In the genomic region with DNA sequence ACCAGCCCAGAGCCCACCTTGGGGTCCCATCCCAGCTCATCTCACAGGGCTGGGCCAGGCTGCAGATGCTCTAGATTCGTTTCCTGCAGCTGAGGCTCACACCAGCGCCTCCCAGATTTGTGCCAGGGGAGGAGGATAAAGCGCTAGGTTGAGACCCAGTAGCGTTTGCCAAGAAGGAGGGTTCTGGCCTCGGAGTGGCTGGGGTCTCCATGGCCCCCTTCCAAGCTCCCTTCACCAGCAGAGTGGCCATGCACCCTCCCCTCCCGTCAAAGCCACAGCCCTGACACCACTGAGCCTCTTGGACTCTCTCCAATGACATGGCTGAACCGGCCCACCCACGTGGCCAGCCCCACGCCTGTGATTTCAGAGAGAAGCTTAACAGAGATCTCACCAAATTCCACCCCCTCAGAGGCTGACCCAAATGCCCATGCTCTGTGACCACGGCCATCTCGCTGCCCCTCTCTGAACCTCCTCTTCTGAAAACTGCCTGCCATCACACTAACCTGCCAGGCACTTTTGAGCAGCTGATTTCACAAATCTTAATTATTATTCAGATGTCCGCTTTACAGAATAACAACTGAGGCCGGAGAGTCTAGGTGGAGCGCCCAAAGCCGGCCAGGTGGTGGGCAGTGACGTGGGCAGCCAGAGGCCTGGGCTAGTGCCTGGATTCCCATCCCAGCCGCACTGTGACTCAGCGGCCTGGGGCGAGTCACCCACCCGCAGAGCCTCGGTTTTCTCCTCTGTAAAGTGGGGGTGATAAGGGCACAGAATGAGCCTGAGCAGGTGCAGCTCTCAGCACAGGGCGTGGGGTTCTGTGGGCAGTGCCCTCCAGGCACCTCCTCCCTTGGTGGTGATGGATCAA, we compare ENCODE assay signal across 11 cellular contexts.
A peak's percentile ranks its signal among the peaks of the same experiment; 100 is the strongest.
DNase-seq lines count a peak whose midpoint lies in the region; ATAC-seq and TF ChIP-seq lines count a peak whose summit lies in the region.
"Had no signal": no experiment of that assay in that cellular context is flagged by ENCODE, and none has a peak within 500 bp of the region (broad histone marks: within the 10 kb centered on the region; RNA-seq: fewer than 3 reads in every experiment).

No MANE protein-coding gene starts in this region.

- H3K4me1 Mint-ChIP-seq in naive thymus-derived CD8-positive, alpha-beta T cell, result peaks cover 4 to 13% (median 6%) of the 10 kb centered on the region in 4 donors

- DNase-seq in NCI-H82 (lab: John Stamatoyannopoulos, UW), result peak; percentile 28
- no peak for DNase-seq in NCI-H82 treated with DMSO at 0.1 percent for 48 hours (lab: John Stamatoyannopoulos, UW; ENCODE audit: unreplicated experiment)
- peak; percentile 44 for DNase-seq in WERI-Rb-1
- DNase-seq in right cardiac atrium, result peak; percentile 54 to 84 (median 82)
- DNase-seq in testis, result peak; percentile 60
- DNase-seq in cerebellar cortex (ENCODE audit: low spot score), result no peak
- no peak for DNase-seq in naive thymus-derived CD8-positive, alpha-beta T cell
- DNase-seq in left lung, result no peak
- DNase-seq: activated CD4-positive, alpha-beta T cell treated with anti-CD3 and anti-CD28 coated beads, Interleukin-2, amount 50 U/mL, for 1 hour; GF-D8 had no signal

- H3K9me3 ChIP-seq in WERI-Rb-1 (ENCODE audit: severe bottlenecking) (no peaks in the 10 kb centered on the region), right cardiac atrium (ENCODE audit: control insufficient read depth, low read length) (no peaks in the 10 kb centered on the region), testis (no peaks in the 10 kb centered on the region), left lung (no peaks in the 10 kb centered on the region)
- H3K9me3 ChIP-seq: prostate gland had no signal

- whole genome bisulfite sequencing in right cardiac atrium, result 52% methylated on average over 22 of the region's 22 CpGs
- 49 to 57% methylated on average over 7 to 22 of the region's 22 CpGs for WGBS in testis, 2 donors

- peak overlapping the region in 5 of 10 donors; percentile 22 to 82 (median 53) for H3K27ac Mint-ChIP-seq in naive thymus-derived CD8-positive, alpha-beta T cell

- H3K36me3 Mint-ChIP-seq in naive thymus-derived CD8-positive, alpha-beta T cell, result no peaks in the 10 kb centered on the region

- H3K4me3 Mint-ChIP-seq in naive thymus-derived CD8-positive, alpha-beta T cell, result no peak overlapping the region

- H3K27me3 Mint-ChIP-seq in naive thymus-derived CD8-positive, alpha-beta T cell, result no peaks in the 10 kb centered on the region

- H3K36me3 ChIP-seq in WERI-Rb-1 (no peaks in the 10 kb centered on the region), testis (ENCODE audit: low read depth, missing control alignments) (no peaks in the 10 kb centered on the region), left lung (no peaks in the 10 kb centered on the region)
- H3K36me3 ChIP-seq: prostate gland had no signal

- H3K27ac ChIP-seq in WERI-Rb-1, result peak overlapping the region; percentile 27
- no peak overlapping the region for H3K27ac ChIP-seq in right cardiac atrium (ENCODE audit: low read length)
- H3K27ac ChIP-seq in testis, result peak overlapping the region in 1 of 2 donors; percentile 14
- H3K27ac ChIP-seq in left lung, result peak overlapping the region in 1 of 2 donors; percentile 13
- H3K27ac ChIP-seq: prostate gland had no signal

- ATAC-seq in right cardiac atrium (no peak), left lung (no peak)
- no peak for ATAC-seq in naive thymus-derived CD8-positive, alpha-beta T cell

- POLR2A ChIA-PET in naive thymus-derived CD8-positive, alpha-beta T cell (lab: Charles Lee), result no interaction called here

- H3K4me1 ChIP-seq in right cardiac atrium (ENCODE audit: control insufficient read depth, insufficient read depth, low read length), result peaks cover 7% of the 10 kb centered on the region
- peaks cover 32% of the 10 kb centered on the region for H3K4me1 ChIP-seq in testis
- peaks cover 27 to 34% of the 10 kb centered on the region in 2 donors for H3K4me1 ChIP-seq in left lung

- intact Hi-C loops in right cardiac atrium (cut with DNase I) (no loop called here), testis (cut with DNase I; ENCODE audit: low total_unique reads) (loop anchor here (10.0 kb wide), 1 partner anchor 50 kb away; no protein-coding TSS in a partner anchor), left lung (cut with DNase I) (no loop called here)

- H3K27me3 ChIP-seq in WERI-Rb-1 (ENCODE audit: insufficient read depth, low read depth, severe bottlenecking) (no peaks in the 10 kb centered on the region), right cardiac atrium (ENCODE audit: control insufficient read depth, insufficient read depth) (no peaks in the 10 kb centered on the region), testis (no peaks in the 10 kb centered on the region), left lung (no peaks in the 10 kb centered on the region)

- TF ChIP-seq POLR2A in testis (IDR thresholded peaks at IDR 0.05), result no peak

- no peak overlapping the region for H3K4me3 ChIP-seq in WERI-Rb-1 (ENCODE audit: low read depth, low read length)
- H3K4me3 ChIP-seq in right cardiac atrium (ENCODE audit: low read length), result no peak overlapping the region
- no peak overlapping the region for H3K4me3 ChIP-seq in testis
- no peak overlapping the region for H3K4me3 ChIP-seq in left lung
- H3K4me3 ChIP-seq: prostate gland had no signal

- no peaks in the 10 kb centered on the region for H3K9me3 Mint-ChIP-seq in naive thymus-derived CD8-positive, alpha-beta T cell

- TF ChIP-seq CTCF in WERI-Rb-1 (IDR thresholded peaks at IDR 0.05; ENCODE audit: low read depth, low read length) (no peak), testis (IDR thresholded peaks at IDR 0.05) (no peak), left lung (IDR thresholded peaks at IDR 0.05) (no peak)

Comparison
In these comparisons a context has a peak if more than half of its experiments do, and no peak if none do; other contexts are left out.
1. DNase-seq: peak in NCI-H82 (single experiment), WERI-Rb-1 (single experiment), right cardiac atrium (3 of 3) and testis (single experiment); none in NCI-H82 treated with DMSO at 0.1 percent for 48 hours (single experiment), cerebellar cortex (single experiment), naive thymus-derived CD8-positive, alpha-beta T cell (0 of 10) and left lung (0 of 2).